Comparison of ENCODE assay signal across 1 cellular context in genomic region chr4:79421483-79421882, GRCh38.
TF ChIP-seq lines count a peak whose summit lies in the region.

No MANE protein-coding gene starts in this region.

TF ChIP-seq in K562, 482 proteins besides CTCF, POLR2A, EP300 and RAD21 (continued from another document):
- TF ChIP-seq ZBTB34 (CRISPR knock-in tag; IDR thresholded peaks at IDR 0.05): no peak
- TF ChIP-seq GATAD2B (IDR thresholded peaks at IDR 0.05; ENCODE audit: borderline replicate concordance): no peak
